Comparison of ENCODE assay signal across 1 cellular context in genomic region chr21:17458279-17458678, GRCh38.
TF ChIP-seq lines count a peak whose summit lies in the region.

No MANE protein-coding gene starts in this region.

TF ChIP-seq in HepG2, 621 proteins besides CTCF, POLR2A, EP300 and RAD21:
- TF ChIP-seq KLF11 (CRISPR knock-in tag; IDR thresholded peaks at IDR 0.05) (no peak), ZNF564 (CRISPR knock-in tag; IDR thresholded peaks at IDR 0.05) (peak; percentile 98), HNF4G (IDR thresholded peaks at IDR 0.05; ENCODE audit: borderline replicate concordance, low read depth, low read length) (0 out of 2 replicates have a peak, but pooled peaks have one; percentile 16), HNF4G (CRISPR knock-in tag; IDR thresholded peaks at IDR 0.05; ENCODE audit: borderline replicate concordance, low read depth) (no peak), HNF4A (CRISPR knock-in tag; IDR thresholded peaks at IDR 0.05) (peak; percentile 65)
